In genomic region chr9:110069326-110070248, GRCh38 we compare ENCODE assay signal across 12 cellular contexts.
DNase-seq lines count a peak whose midpoint lies in the region; ATAC-seq and TF ChIP-seq lines count a peak whose summit lies in the region.
"Had no signal": no experiment of that assay in that cellular context is flagged by ENCODE, and none has a peak within 500 bp of the region (broad histone marks: within the 10 kb centered on the region; RNA-seq: fewer than 3 reads in every experiment).

No MANE protein-coding gene starts in this region.

- H3K27ac Mint-ChIP-seq in activated CD4-positive, alpha-beta T cell treated with anti-CD3 and anti-CD28 coated beads, Interleukin-2, amount 10 ng/mL, durations not matched to agents 24 days and 14 days = no peak overlapping the region
- H3K27ac Mint-ChIP-seq in activated CD8-positive, alpha-beta memory T cell treated with anti-CD3 and anti-CD28 coated beads, Interleukin-2, amount 10 ng/mL, durations not matched to agents 7 days and 5 days = no peak overlapping the region

- no peaks in the 10 kb centered on the region for H3K36me3 ChIP-seq in parathyroid adenoma (ENCODE audit: control insufficient read depth, insufficient read depth, low read length)

- no peak for TF ChIP-seq CTCF in fibroblast of mammary gland (conservative IDR thresholded peaks at IDR 0.05; ENCODE audit: control insufficient read depth, insufficient read depth, low read depth, low read length)
- TF ChIP-seq CTCF in parathyroid adenoma (IDR thresholded peaks at IDR 0.05) = no peak

- H3K4me1 ChIP-seq in parathyroid adenoma = no peaks in the 10 kb centered on the region

- intact Hi-C loops in activated CD4-positive, alpha-beta T cell treated with anti-CD3 and anti-CD28 coated beads, Interleukin-2, amount 10 ng/mL, durations not matched to agents 24 days and 14 days (cut with micrococcal nuclease) = no loop called here

- ATAC-seq in HG02588 (IDR thresholded peaks at IDR 0.05; ENCODE audit: unreplicated experiment) = no peak
- ATAC-seq in stimulated activated naive CD8-positive, alpha-beta T cell treated with anti-CD3 and anti-CD28 coated beads, Interleukin-15, Interleukin-2, amounts not matched to agents 100 U/mL and 50 U/mL, for 24 hours = no peak
- no peak for ATAC-seq in activated CD8-positive, alpha-beta memory T cell treated with anti-CD3 and anti-CD28 coated beads, Interleukin-2, amount 10 ng/mL, durations not matched to agents 7 days and 5 days

- H3K9me3 Mint-ChIP-seq in activated CD4-positive, alpha-beta T cell treated with anti-CD3 and anti-CD28 coated beads, Interleukin-2, amount 10 ng/mL, durations not matched to agents 24 days and 14 days = no peaks in the 10 kb centered on the region
- H3K9me3 Mint-ChIP-seq in activated CD8-positive, alpha-beta memory T cell treated with anti-CD3 and anti-CD28 coated beads, Interleukin-2, amount 10 ng/mL, durations not matched to agents 7 days and 5 days (ENCODE audit: low read depth) = no peaks in the 10 kb centered on the region

- no peaks in the 10 kb centered on the region for H3K27me3 Mint-ChIP-seq in activated CD4-positive, alpha-beta T cell treated with anti-CD3 and anti-CD28 coated beads, Interleukin-2, amount 10 ng/mL, durations not matched to agents 24 days and 14 days
- no peaks in the 10 kb centered on the region for H3K27me3 Mint-ChIP-seq in activated CD8-positive, alpha-beta memory T cell treated with anti-CD3 and anti-CD28 coated beads, Interleukin-2, amount 10 ng/mL, durations not matched to agents 7 days and 5 days

- peaks cover 49% of the 10 kb centered on the region for H3K36me3 Mint-ChIP-seq in activated CD4-positive, alpha-beta T cell treated with anti-CD3 and anti-CD28 coated beads, Interleukin-2, amount 10 ng/mL, durations not matched to agents 24 days and 14 days (ENCODE audit: low read depth)
- H3K36me3 Mint-ChIP-seq in activated CD8-positive, alpha-beta memory T cell treated with anti-CD3 and anti-CD28 coated beads, Interleukin-2, amount 10 ng/mL, durations not matched to agents 7 days and 5 days = no peaks in the 10 kb centered on the region

- no peak overlapping the region for H3K4me3 Mint-ChIP-seq in activated CD4-positive, alpha-beta T cell treated with anti-CD3 and anti-CD28 coated beads, Interleukin-2, amount 10 ng/mL, durations not matched to agents 24 days and 14 days
- H3K4me3 Mint-ChIP-seq in activated CD8-positive, alpha-beta memory T cell treated with anti-CD3 and anti-CD28 coated beads, Interleukin-2, amount 10 ng/mL, durations not matched to agents 7 days and 5 days = no peak overlapping the region

- in situ Hi-C loops in SK-MEL-5 (cut with HindIII; ENCODE audit: low pct_unique_long_range_greater_than_20kb, low sequenced_read_pairs) = no loop called here

- peak overlapping the region; percentile 37 for H3K27ac ChIP-seq in parathyroid adenoma

- no peak overlapping the region for H2AFZ ChIP-seq in parathyroid adenoma

- H3K4me2 ChIP-seq in parathyroid adenoma (ENCODE audit: low read length) = peak overlapping the region; percentile 15

- peaks cover 55% of the 10 kb centered on the region for H3K4me1 Mint-ChIP-seq in activated CD4-positive, alpha-beta T cell treated with anti-CD3 and anti-CD28 coated beads, Interleukin-2, amount 10 ng/mL, durations not matched to agents 24 days and 14 days
- peaks cover 3% of the 10 kb centered on the region for H3K4me1 Mint-ChIP-seq in activated CD8-positive, alpha-beta memory T cell treated with anti-CD3 and anti-CD28 coated beads, Interleukin-2, amount 10 ng/mL, durations not matched to agents 7 days and 5 days

- CTCF ChIA-PET in activated CD8-positive, alpha-beta memory T cell treated with anti-CD3 and anti-CD28 coated beads, Interleukin-2, amount 10 ng/mL, durations not matched to agents 7 days and 5 days (lab: Charles Lee) = interaction anchor here (0.8 kb wide), 1 partner anchor 149 kb away, joined by 3 read pairs; no protein-coding TSS in a partner anchor

- peak; percentile 89 for DNase-seq in CD1c-positive myeloid dendritic cell (ENCODE audit: extremely low spot score)
- peak; percentile 66 for DNase-seq in SK-MEL-5 (ENCODE audit: low read depth, low spot score)
- peak; percentile 98 for DNase-seq in fibroblast of mammary gland (ENCODE audit: low read depth)
- no peak for DNase-seq in activated CD4-positive, alpha-beta T cell treated with anti-CD3 and anti-CD28 coated beads, Interleukin-2, amount 10 ng/mL, durations not matched to agents 24 days and 14 days
- DNase-seq in stimulated activated naive CD8-positive, alpha-beta T cell treated with anti-CD3 and anti-CD28 coated beads, Interleukin-15, Interleukin-2, amounts not matched to agents 100 U/mL and 50 U/mL, for 24 hours = no peak
- no peak for DNase-seq in activated CD8-positive, alpha-beta memory T cell treated with anti-CD3 and anti-CD28 coated beads, Interleukin-2, amount 10 ng/mL, durations not matched to agents 7 days and 5 days
- DNase-seq: activated effector memory CD4-positive, alpha-beta T cell treated with Interleukin-2 at 50 U/mL for 16 hours; DND-41; kidney glomerular epithelial cell; NCI-H526 treated with DMSO at 0.1 percent for 48 hours had no signal

- no peaks in the 10 kb centered on the region for H3K9me3 ChIP-seq in parathyroid adenoma (ENCODE audit: control insufficient read depth, low read length)

- no peak overlapping the region for H3K9ac ChIP-seq in parathyroid adenoma

- H3K4me3 ChIP-seq in fibroblast of mammary gland (ENCODE audit: control insufficient read depth, low read depth, low read length) (no peak overlapping the region), parathyroid adenoma (ENCODE audit: low read depth, low read length) (no peak overlapping the region)

- no peaks in the 10 kb centered on the region for H3K27me3 ChIP-seq in parathyroid adenoma (ENCODE audit: control insufficient read depth, insufficient read depth, low read length)

- H3K79me2 ChIP-seq in parathyroid adenoma = no peaks in the 10 kb centered on the region

Comparison
In these comparisons a context has a peak if more than half of its experiments do, and no peak if none do; other contexts are left out.
1. DNase-seq: peak in CD1c-positive myeloid dendritic cell (single experiment), SK-MEL-5 (single experiment) and fibroblast of mammary gland (single experiment); none in activated CD4-positive, alpha-beta T cell treated with anti-CD3 and anti-CD28 coated beads, Interleukin-2, amount 10 ng/mL, durations not matched to agents 24 days and 14 days (single experiment), stimulated activated naive CD8-positive, alpha-beta T cell treated with anti-CD3 and anti-CD28 coated beads, Interleukin-15, Interleukin-2, amounts not matched to agents 100 U/mL and 50 U/mL, for 24 hours (single experiment) and activated CD8-positive, alpha-beta memory T cell treated with anti-CD3 and anti-CD28 coated beads, Interleukin-2, amount 10 ng/mL, durations not matched to agents 7 days and 5 days (single experiment).